7 cellular contexts compared by ENCODE assay signal in the genomic region with DNA sequence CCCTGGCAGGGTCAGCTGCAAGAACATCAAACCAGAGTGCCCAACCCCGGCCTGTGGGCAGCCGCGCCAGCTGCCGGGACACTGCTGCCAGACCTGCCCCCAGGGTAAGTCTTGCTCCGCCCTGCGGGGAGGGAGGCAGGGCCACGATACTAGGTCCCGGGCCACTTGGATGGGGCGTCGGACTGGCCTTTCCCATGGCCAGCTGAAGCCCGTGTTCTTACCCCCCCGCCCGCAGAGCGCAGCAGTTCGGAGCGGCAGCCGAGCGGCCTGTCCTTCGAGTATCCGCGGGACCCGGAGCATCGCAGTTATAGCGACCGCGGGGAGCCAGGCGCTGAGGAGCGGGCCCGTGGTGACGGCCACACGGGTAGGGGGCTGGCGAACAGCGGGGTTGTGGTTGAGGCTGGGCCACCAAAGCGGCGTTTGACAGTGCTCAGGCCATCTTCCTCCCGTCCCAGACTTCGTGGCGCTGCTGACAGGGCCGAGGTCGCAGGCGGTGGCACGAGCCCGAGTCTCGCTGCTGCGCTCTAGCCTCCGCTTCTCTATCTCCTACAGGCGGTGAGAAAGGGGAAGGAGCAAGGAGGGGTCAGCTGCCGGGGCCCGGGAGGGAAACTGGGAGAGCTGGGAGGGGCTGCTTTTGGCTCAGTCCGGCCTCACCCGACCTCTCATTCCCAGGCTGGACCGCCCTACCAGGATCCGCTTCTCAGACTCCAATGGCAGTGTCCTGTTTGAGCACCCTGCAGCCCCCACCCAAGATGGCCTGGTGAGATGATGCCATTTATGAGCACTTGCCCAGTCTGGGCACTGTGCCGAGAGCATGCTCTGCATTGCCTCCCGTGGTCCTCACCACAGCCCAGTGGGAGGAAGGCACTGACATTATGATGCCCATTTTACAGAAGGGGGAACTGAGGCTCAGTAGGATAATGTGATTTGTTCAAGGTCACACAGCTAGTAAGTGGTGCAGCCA. TPM values are rescaled to one million over a fixed set of nuclear protein-coding genes. Genes with fewer than 3 reads are reported as not detected.
DNase-seq lines count a peak whose midpoint lies in the region; ATAC-seq and TF ChIP-seq lines count a peak whose summit lies in the region.
"Had no signal": no experiment of that assay in that cellular context is flagged by ENCODE, and none has a peak within 500 bp of the region (broad histone marks: within the 10 kb centered on the region; RNA-seq: fewer than 3 reads in every experiment).

No MANE protein-coding gene starts in this region.

- TF ChIP-seq CTCF in type B pancreatic cell (conservative IDR thresholded peaks at IDR 0.05): no peak

- peaks cover 6% of the 10 kb centered on the region for H3K4me1 Mint-ChIP-seq in activated naive CD4-positive, alpha-beta T cell treated with anti-CD3 and anti-CD28 coated beads for 36 hours (ENCODE audit: low read depth)
- H3K4me1 Mint-ChIP-seq in immature natural killer cell: peaks cover 5 to 6% of the 10 kb centered on the region in 2 donors
- peaks cover 18% of the 10 kb centered on the region for H3K4me1 Mint-ChIP-seq in type B pancreatic cell (ENCODE audit: unreplicated experiment)

- CTCF ChIA-PET in activated naive CD4-positive, alpha-beta T cell treated with anti-CD3 and anti-CD28 coated beads for 36 hours (lab: Charles Lee): interaction anchor here (1.1 kb wide), 1 partner anchor 10 kb away, joined by 6 read pairs; no protein-coding TSS in a partner anchor

- DNase-seq in activated naive CD4-positive, alpha-beta T cell treated with anti-CD3 and anti-CD28 coated beads for 36 hours: no peak
- DNase-seq in activated naive CD4-positive, alpha-beta T cell treated with Interleukin-2 at 50 U/mL for 16 hours: no peak
- DNase-seq in immature natural killer cell: no peak
- DNase-seq in type B pancreatic cell (ENCODE audit: extremely low spot score, unreplicated experiment): no peak
- no peak for DNase-seq in NCI-H2081 treated with DMSO at 0.1 percent for 48 hours (lab: John Stamatoyannopoulos, UW)
- DNase-seq: NCI-H446 treated with DMSO at 0.1 percent for 48 hours had no signal

- no peak for ATAC-seq in GM19455 (IDR thresholded peaks at IDR 0.05; ENCODE audit: unreplicated experiment)

- H3K9me3 Mint-ChIP-seq in activated naive CD4-positive, alpha-beta T cell treated with anti-CD3 and anti-CD28 coated beads for 36 hours: no peaks in the 10 kb centered on the region
- H3K9me3 Mint-ChIP-seq in immature natural killer cell (no peaks in the 10 kb centered on the region), type B pancreatic cell (no peaks in the 10 kb centered on the region)

- peak overlapping the region; percentile 34 for H3K4me3 Mint-ChIP-seq in activated naive CD4-positive, alpha-beta T cell treated with anti-CD3 and anti-CD28 coated beads for 36 hours
- peak overlapping the region; percentile 21 to 78 (median 74) for H3K4me3 Mint-ChIP-seq in immature natural killer cell
- peak overlapping the region; percentile 81 for H3K4me3 Mint-ChIP-seq in type B pancreatic cell

- intact Hi-C loops in activated naive CD4-positive, alpha-beta T cell treated with anti-CD3 and anti-CD28 coated beads for 36 hours (cut with micrococcal nuclease): no loop called here

- peaks cover 39% of the 10 kb centered on the region for H3K27me3 Mint-ChIP-seq in activated naive CD4-positive, alpha-beta T cell treated with anti-CD3 and anti-CD28 coated beads for 36 hours (ENCODE audit: low read depth)
- H3K27me3 Mint-ChIP-seq in immature natural killer cell (ENCODE audit: low read depth in 3 of 3) (peaks cover 3 to 26% (median 23%) of the 10 kb centered on the region in 3 donors), type B pancreatic cell (peaks cover 44% of the 10 kb centered on the region)

- no peaks in the 10 kb centered on the region for H3K36me3 Mint-ChIP-seq in activated naive CD4-positive, alpha-beta T cell treated with anti-CD3 and anti-CD28 coated beads for 36 hours (ENCODE audit: low read depth)
- H3K36me3 Mint-ChIP-seq in immature natural killer cell (no peaks in the 10 kb centered on the region), type B pancreatic cell (no peaks in the 10 kb centered on the region)

- H3K27ac Mint-ChIP-seq in activated naive CD4-positive, alpha-beta T cell treated with anti-CD3 and anti-CD28 coated beads for 36 hours: no peak overlapping the region
- H3K27ac Mint-ChIP-seq in immature natural killer cell (no peak overlapping the region), type B pancreatic cell (no peak overlapping the region)

RNA-seq across cellular contexts. Expression of a gene that starts 1.7 kb away (rescaled TPM):
- total RNA-seq in activated naive CD4-positive, alpha-beta T cell treated with anti-CD3 and anti-CD28 coated beads for 36 hours: not detected
- polyA plus RNA-seq in immature natural killer cell: not detected
- 6.4 and 35.5 TPM in 2 replicates for total RNA-seq in type B pancreatic cell (ENCODE audit: low replicate concordance)

RNA-seq across cellular contexts. Expression of a gene that starts 3.5 kb away (rescaled TPM):
- not detected for total RNA-seq in activated naive CD4-positive, alpha-beta T cell treated with anti-CD3 and anti-CD28 coated beads for 36 hours
- polyA plus RNA-seq in immature natural killer cell: not detected
- total RNA-seq in type B pancreatic cell (ENCODE audit: low replicate concordance): 0.41 and 0.52 TPM in 2 replicates

RNA-seq across cellular contexts. Expression of a gene that starts 20.0 kb away (rescaled TPM):
- total RNA-seq in activated naive CD4-positive, alpha-beta T cell treated with anti-CD3 and anti-CD28 coated beads for 36 hours: 10 to 100 TPM; 76.5 to 89.9 TPM
- polyA plus RNA-seq in immature natural killer cell: 10 to 100 TPM; 57.2 to 61.2 (median 59.5) TPM
- total RNA-seq in type B pancreatic cell (ENCODE audit: low replicate concordance): 87.8 and 90.5 TPM in 2 replicates

RNA-seq across cellular contexts. Expression of a gene that starts 20.1 kb away (rescaled TPM):
- total RNA-seq in activated naive CD4-positive, alpha-beta T cell treated with anti-CD3 and anti-CD28 coated beads for 36 hours: 1 to 10 TPM; 2.9 TPM
- under 1 TPM in 2 of 3 donors, not detected in 1; 0.57 to 0.76 TPM for polyA plus RNA-seq in immature natural killer cell
- total RNA-seq in type B pancreatic cell (ENCODE audit: low replicate concordance): 10.8 and 24.9 TPM in 2 replicates

RNA-seq across cellular contexts. Expression of a gene that starts 44.1 kb away (rescaled TPM):
- 1 to 10 TPM; 3.8 to 5.0 TPM for total RNA-seq in activated naive CD4-positive, alpha-beta T cell treated with anti-CD3 and anti-CD28 coated beads for 36 hours
- 1 to 10 TPM; 2.4 to 3.0 (median 2.8) TPM for polyA plus RNA-seq in immature natural killer cell
- total RNA-seq in type B pancreatic cell (ENCODE audit: low replicate concordance): 13.2 and 18.3 TPM in 2 replicates
